21 cellular contexts compared by ENCODE assay signal in genomic region chr5:310941-311434, GRCh38. TPM values are rescaled to one million over a fixed set of nuclear protein-coding genes. Genes with fewer than 3 reads are reported as not detected.
DNase-seq lines count a peak whose midpoint lies in the region; ATAC-seq and TF ChIP-seq lines count a peak whose summit lies in the region.
"Had no signal": no experiment of that assay in that cellular context is flagged by ENCODE, and none has a peak within 500 bp of the region (broad histone marks: within the 10 kb centered on the region; RNA-seq: fewer than 3 reads in every experiment).

No MANE protein-coding gene starts in this region.

- 92% methylated on average over 16 of the region's 16 CpGs for WGBS in GM23248 (ENCODE audit: low coverage in 1 of 2, low lambda C conversion rate in 2 of 2, missing lambda C conversion rate in 2 of 2), 2 experiments

- peaks cover 4% of the 10 kb centered on the region for H3K4me1 Mint-ChIP-seq in activated CD8-positive, alpha-beta T cell treated with anti-CD3 and anti-CD28 coated beads for 36 hours (ENCODE audit: low read depth)
- H3K4me1 Mint-ChIP-seq in naive thymus-derived CD4-positive, alpha-beta T cell = peaks cover 0 to under 1% (median 0%) of the 10 kb centered on the region in 7 donors

- H3K4me3 ChIP-seq in GM23248 = no peak overlapping the region
- H3K4me3 ChIP-seq in fibroblast of villous mesenchyme (ENCODE audit: low read depth, low read length) = no peak overlapping the region
- no peak overlapping the region for H3K4me3 ChIP-seq in naive thymus-derived CD4-positive, alpha-beta T cell (ENCODE audit: low read length)
- H3K4me3 ChIP-seq: SJSA1, uterus had no signal

- H3K79me2 ChIP-seq in GM23248 (ENCODE audit: insufficient read depth) = peaks cover 61% of the 10 kb centered on the region

- intact Hi-C loops in activated CD8-positive, alpha-beta T cell treated with anti-CD3 and anti-CD28 coated beads for 36 hours (cut with micrococcal nuclease) = no loop called here
- intact Hi-C loops in naive thymus-derived CD4-positive, alpha-beta T cell (cut with micrococcal nuclease) = no loop called here

- no peaks in the 10 kb centered on the region for H3K9me3 Mint-ChIP-seq in activated CD8-positive, alpha-beta T cell treated with anti-CD3 and anti-CD28 coated beads for 36 hours
- H3K9me3 Mint-ChIP-seq in naive thymus-derived CD4-positive, alpha-beta T cell = no peaks in the 10 kb centered on the region
- H3K9me3 Mint-ChIP-seq: activated CD4-positive, alpha-beta memory T cell treated with anti-CD3 and anti-CD28 coated beads for 36 hours; activated T-helper 17 cell treated with anti-CD3 and anti-CD28 coated beads, Interleukin-2, amount 50 U/mL, for 72 hours; nephron progenitor cell had no signal

- H3K27me3 Mint-ChIP-seq in activated CD8-positive, alpha-beta T cell treated with anti-CD3 and anti-CD28 coated beads for 36 hours = no peaks in the 10 kb centered on the region
- H3K27me3 Mint-ChIP-seq in naive thymus-derived CD4-positive, alpha-beta T cell = no peaks in the 10 kb centered on the region
- H3K27me3 Mint-ChIP-seq: activated CD4-positive, alpha-beta memory T cell treated with anti-CD3 and anti-CD28 coated beads for 36 hours; activated T-helper 17 cell treated with anti-CD3 and anti-CD28 coated beads, Interleukin-2, amount 50 U/mL, for 72 hours had no signal

- H3K27ac ChIP-seq in GM23248 (no peak overlapping the region), RWPE1 (no peak overlapping the region)
- H3K27ac ChIP-seq in naive thymus-derived CD4-positive, alpha-beta T cell (ENCODE audit: low read depth, low read length) = no peak overlapping the region
- H3K27ac ChIP-seq: SJSA1, uterus had no signal

- H4K20me1 ChIP-seq in GM23248 (ENCODE audit: insufficient read depth) = no peaks in the 10 kb centered on the region

- no peak overlapping the region for H3K4me2 ChIP-seq in GM23248 (ENCODE audit: unreplicated experiment)

- in situ Hi-C loops in GM23248 (cut with MboI) = loop anchor here (10.0 kb wide), 1 partner anchor 124 kb away; no protein-coding TSS in a partner anchor

- H3K4me1 ChIP-seq in GM23248 (ENCODE audit: insufficient read depth) = peaks cover 6% of the 10 kb centered on the region; the same call in 1 of the 2 replicates
- no peaks in the 10 kb centered on the region for H3K4me1 ChIP-seq in naive thymus-derived CD4-positive, alpha-beta T cell (ENCODE audit: control insufficient read depth in 2 of 2, insufficient read depth in 2 of 2, low read length in 2 of 2)
- H3K4me1 ChIP-seq: SJSA1, uterus had no signal

- no peaks in the 10 kb centered on the region for H3K9me3 ChIP-seq in GM23248 (ENCODE audit: low read depth)
- no peaks in the 10 kb centered on the region for H3K9me3 ChIP-seq in naive thymus-derived CD4-positive, alpha-beta T cell (ENCODE audit: control insufficient read depth in 2 of 3, low read length in 3 of 3)
- H3K9me3 ChIP-seq: SJSA1, uterus had no signal

- H3F3A ChIP-seq in GM23248 (ENCODE audit: insufficient read depth) = no peaks in the 10 kb centered on the region

- H2AFZ ChIP-seq in GM23248 = no peak overlapping the region

- no peak for TF ChIP-seq CTCF in activated CD8-positive, alpha-beta T cell treated with anti-CD3 and anti-CD28 coated beads for 36 hours (IDR thresholded peaks at IDR 0.05)
- TF ChIP-seq CTCF in fibroblast of villous mesenchyme (IDR thresholded peaks at IDR 0.05; ENCODE audit: insufficient read depth, low read depth, low read length) (no peak), RWPE1 (conservative IDR thresholded peaks at IDR 0.05; ENCODE audit: low read depth) (no peak)

- H3K9me2 ChIP-seq in GM23248 (ENCODE audit: insufficient read depth) = no peaks in the 10 kb centered on the region

- peaks cover 14% of the 10 kb centered on the region for H3K36me3 Mint-ChIP-seq in activated CD8-positive, alpha-beta T cell treated with anti-CD3 and anti-CD28 coated beads for 36 hours (ENCODE audit: low read depth)
- peaks cover 0 to 36% (median 4%) of the 10 kb centered on the region in 5 donors for H3K36me3 Mint-ChIP-seq in naive thymus-derived CD4-positive, alpha-beta T cell

- H3K9ac ChIP-seq in GM23248 = no peak overlapping the region

- H3K4me3 Mint-ChIP-seq in activated CD8-positive, alpha-beta T cell treated with anti-CD3 and anti-CD28 coated beads for 36 hours = no peak overlapping the region
- H3K4me3 Mint-ChIP-seq in naive thymus-derived CD4-positive, alpha-beta T cell = no peak overlapping the region
- H3K4me3 Mint-ChIP-seq: activated CD4-positive, alpha-beta memory T cell treated with anti-CD3 and anti-CD28 coated beads for 36 hours; activated T-helper 17 cell treated with anti-CD3 and anti-CD28 coated beads, Interleukin-2, amount 50 U/mL, for 72 hours; nephron progenitor cell had no signal

- no peaks in the 10 kb centered on the region for H3K27me3 ChIP-seq in GM23248 (replicated peaks; ENCODE audit: insufficient read depth)
- H3K27me3 ChIP-seq in naive thymus-derived CD4-positive, alpha-beta T cell (ENCODE audit: control insufficient read depth in 2 of 2, insufficient read depth in 2 of 2, low read length in 2 of 2) = no peaks in the 10 kb centered on the region
- H3K27me3 ChIP-seq: SJSA1, uterus had no signal

- DNase-seq in GM23248 (peak; percentile 22), fibroblast of villous mesenchyme (ENCODE audit: low read depth) (peak; percentile 55), pulmonary artery endothelial cell (ENCODE audit: low read depth, low spot score) (peak; percentile 73), RWPE1 (ENCODE audit: low spot score) (no peak), NCI-H1105 treated with DMSO at 0.1 percent for 48 hours (lab: John Stamatoyannopoulos, UW) (no peak)
- no peak for DNase-seq in activated CD8-positive, alpha-beta T cell treated with anti-CD3 and anti-CD28 coated beads for 36 hours
- no peak for DNase-seq in naive thymus-derived CD4-positive, alpha-beta T cell
- DNase-seq: activated CD4-positive, alpha-beta memory T cell treated with anti-CD3 and anti-CD28 coated beads for 36 hours; aorta; C1 segment of cervical spinal cord; DND-41; KG1; mammary epithelial cell; NCI-H1105; nephron progenitor cell; stimulated activated naive CD8-positive, alpha-beta T cell treated with anti-CD3 and anti-CD28 coated beads, Interleukin-15, Interleukin-2, amounts not matched to agents 100 U/mL and 50 U/mL, for 24 hours; uterus had no signal

- POLR2A ChIA-PET in activated CD8-positive, alpha-beta T cell treated with anti-CD3 and anti-CD28 coated beads for 36 hours (lab: Charles Lee) = no interaction called here
- POLR2A ChIA-PET in RWPE1 (lab: Yijun Ruan, JAX; ENCODE audit: low non-redundant PET) = no interaction called here
- POLR2A ChIA-PET in naive thymus-derived CD4-positive, alpha-beta T cell (lab: Charles Lee) = no interaction called here

- peak overlapping the region; percentile 34 for H3K27ac Mint-ChIP-seq in activated CD8-positive, alpha-beta T cell treated with anti-CD3 and anti-CD28 coated beads for 36 hours
- H3K27ac Mint-ChIP-seq in naive thymus-derived CD4-positive, alpha-beta T cell = peak overlapping the region in 1 of 9 donors; percentile 36
- H3K27ac Mint-ChIP-seq: activated CD4-positive, alpha-beta memory T cell treated with anti-CD3 and anti-CD28 coated beads for 36 hours; activated T-helper 17 cell treated with anti-CD3 and anti-CD28 coated beads, Interleukin-2, amount 50 U/mL, for 72 hours; nephron progenitor cell had no signal

- ATAC-seq in activated CD8-positive, alpha-beta T cell treated with anti-CD3 and anti-CD28 coated beads for 36 hours = no peak
- ATAC-seq in HG02623 (IDR thresholded peaks at IDR 0.05; ENCODE audit: unreplicated experiment) = no peak
- ATAC-seq in naive thymus-derived CD4-positive, alpha-beta T cell = no peak
- ATAC-seq: activated T-helper 17 cell treated with anti-CD3 and anti-CD28 coated beads, Interleukin-2, amount 50 U/mL, for 72 hours; HCT116; stimulated activated naive CD8-positive, alpha-beta T cell treated with anti-CD3 and anti-CD28 coated beads, Interleukin-15, Interleukin-2, amounts not matched to agents 100 U/mL and 50 U/mL, for 24 hours had no signal

- CTCF ChIA-PET in activated CD8-positive, alpha-beta T cell treated with anti-CD3 and anti-CD28 coated beads for 36 hours (lab: Charles Lee) = interaction anchor here (1.0 kb wide), 1 partner anchor 121 kb away, joined by 3 read pairs; no protein-coding TSS in a partner anchor
- CTCF ChIA-PET in RWPE1 (lab: Yijun Ruan, JAX) = no interaction called here
- CTCF ChIA-PET in naive thymus-derived CD4-positive, alpha-beta T cell (lab: Charles Lee) = no interaction called here

- H3K36me3 ChIP-seq in GM23248 (ENCODE audit: low read depth) = peaks cover 11% of the 10 kb centered on the region
- H3K36me3 ChIP-seq in naive thymus-derived CD4-positive, alpha-beta T cell (ENCODE audit: control insufficient read depth in 2 of 3, insufficient read depth in 3 of 3, low read length in 3 of 3) = peaks cover 0 to 92% (median 0%) of the 10 kb centered on the region in 3 experiments
- H3K36me3 ChIP-seq: uterus had no signal

RNA-seq across cellular contexts. Expression of gene AHRR, which starts 10.5 kb away (rescaled TPM):
- total RNA-seq in GM23248 (2014; rRNA removed; shearing (Covaris generic)) = 33.7 and 40.0 TPM in 2 replicates
- polyA plus RNA-seq in GM23248 (2016; fragmentation: Nextera tagmentation; extraction: Ambion mirVana) = 11.9 and 13.2 TPM in 2 replicates
- 10 to 100 TPM; 26.3 to 27.9 TPM for total RNA-seq in activated CD8-positive, alpha-beta T cell treated with anti-CD3 and anti-CD28 coated beads for 36 hours
- 22.5 and 35.1 TPM in 2 replicates for total RNA-seq in fibroblast of villous mesenchyme
- total RNA-seq in pulmonary artery endothelial cell = 5.4 and 6.8 TPM in 2 replicates
- 10 to 100 TPM in 1 of 5 experiments, 1 to 10 TPM in 2, under 1 TPM in 2; 0.56 to 23.5 (median 1.4) TPM for total RNA-seq in naive thymus-derived CD4-positive, alpha-beta T cell
- 1 to 10 TPM in 1 of 2 donors, not detected in 1; 1.0 TPM for polyA plus RNA-seq in naive thymus-derived CD4-positive, alpha-beta T cell

RNA-seq across cellular contexts. Expression of gene PDCD6, which starts 39.5 kb away (rescaled TPM):
- total RNA-seq in GM23248 (2014; rRNA removed; shearing (Covaris generic)) = 117 and 131 TPM in 2 replicates
- 199 and 200 TPM in 2 replicates for polyA plus RNA-seq in GM23248 (2016; fragmentation: Nextera tagmentation; extraction: Ambion mirVana)
- 10 to 100 TPM; 87.1 to 92.4 TPM for total RNA-seq in activated CD8-positive, alpha-beta T cell treated with anti-CD3 and anti-CD28 coated beads for 36 hours
- total RNA-seq in fibroblast of villous mesenchyme (72.2 and 84.6 TPM in 2 replicates), pulmonary artery endothelial cell (137 and 153 TPM in 2 replicates)
- 10 to 100 TPM; 53.1 to 95.3 (median 83.7) TPM for total RNA-seq in naive thymus-derived CD4-positive, alpha-beta T cell
- polyA plus RNA-seq in naive thymus-derived CD4-positive, alpha-beta T cell = 100 to 1,000 TPM; 198 to 224 TPM

Comparison
In these comparisons a context has a peak if more than half of its experiments do, and no peak if none do; other contexts are left out.
1. DNase-seq: peak in GM23248 (single experiment), fibroblast of villous mesenchyme (single experiment) and pulmonary artery endothelial cell (single experiment); none in activated CD8-positive, alpha-beta T cell treated with anti-CD3 and anti-CD28 coated beads for 36 hours (single experiment), RWPE1 (single experiment), NCI-H1105 treated with DMSO at 0.1 percent for 48 hours (single experiment) and naive thymus-derived CD4-positive, alpha-beta T cell (0 of 9).